ENCODE assay signal across 15 cellular contexts in the genomic region with DNA sequence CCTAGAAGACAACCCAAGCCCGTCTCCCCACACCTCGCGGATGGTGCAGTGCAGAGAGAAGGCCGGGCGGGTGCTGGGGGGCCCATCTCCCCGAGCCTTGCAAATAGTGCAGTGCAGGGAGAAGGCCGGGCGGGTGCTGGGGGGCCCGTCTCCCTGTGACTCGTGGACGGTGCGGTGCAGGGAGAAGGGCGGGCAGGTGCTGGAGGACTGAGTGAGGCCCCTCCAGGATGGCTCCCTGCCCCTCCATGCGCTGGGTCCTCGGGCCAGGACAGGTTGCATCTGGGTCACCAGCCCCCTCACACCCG. TPM values are rescaled to one million over a fixed set of nuclear protein-coding genes. Genes with fewer than 3 reads are reported as not detected.
DNase-seq lines count a peak whose midpoint lies in the region; ATAC-seq and TF ChIP-seq lines count a peak whose summit lies in the region.
"Had no signal": no experiment of that assay in that cellular context is flagged by ENCODE, and none has a peak within 500 bp of the region (broad histone marks: within the 10 kb centered on the region; RNA-seq: fewer than 3 reads in every experiment).

No MANE protein-coding gene starts in this region.

- no peak for ATAC-seq in HG03442 (IDR thresholded peaks at IDR 0.05; ENCODE audit: unreplicated experiment)

- TF ChIP-seq CTCF in NB4 (IDR thresholded peaks at IDR 0.05; ENCODE audit: low read depth, low read length) (no peak), breast epithelium (IDR thresholded peaks at IDR 0.05) (no peak)

- no peaks in the 10 kb centered on the region for H3K36me3 ChIP-seq in BLaER1 treated with 17β-estradiol and CSF1 and Interleukin-3, amounts not matched to agents 10 nM and 100 nM
- H3K36me3 ChIP-seq in breast epithelium (no peaks in the 10 kb centered on the region), rectal smooth muscle tissue (ENCODE audit: control insufficient read depth, insufficient read depth, low read length) (no peaks in the 10 kb centered on the region)
- H3K36me3 ChIP-seq: HAP-1 had no signal

- H3K9ac ChIP-seq in BLaER1 treated with 17β-estradiol and CSF1 and Interleukin-3, amounts not matched to agents 10 nM and 100 nM: peak overlapping the region in 1 of 11 experiments; percentile 52; a peak in 2 of 22 replicates
- H3K9ac ChIP-seq in rectal smooth muscle tissue (ENCODE audit: low read length): no peak overlapping the region

- no peak overlapping the region for H3K4me3 ChIP-seq in BLaER1 treated with 17β-estradiol and CSF1 and Interleukin-3, amounts not matched to agents 10 nM and 100 nM
- peak overlapping the region; percentile 63 for H3K4me3 ChIP-seq in NB4 (ENCODE audit: low read depth, low read length)
- peak overlapping the region in 2 of 3 donors; percentile 52 to 68 for H3K4me3 ChIP-seq in breast epithelium
- peak overlapping the region; percentile 52 for H3K4me3 ChIP-seq in rectal smooth muscle tissue (ENCODE audit: low read length)
- H3K4me3 ChIP-seq: GM12878 had no signal

- H3K4me2 ChIP-seq in BLaER1 treated with 17β-estradiol and CSF1 and Interleukin-3, amounts not matched to agents 10 nM and 100 nM: peak overlapping the region; percentile 78 to 94 (median 87); a peak in 21 of 22 replicates

- DNase-seq in NB4 (ENCODE audit: low read depth): no peak
- DNase-seq in breast epithelium (ENCODE audit: low spot score in 2 of 2): no peak
- no peak for DNase-seq in D341Med (ENCODE audit: low spot score)
- no peak for DNase-seq in stimulated activated CD4-positive, alpha-beta T cell treated with anti-CD3 and anti-CD28 coated beads, Interleukin-2, amount 100 ng/mL, for 24 hours
- DNase-seq in NCI-H1417 (lab: John Stamatoyannopoulos, UW): no peak
- DNase-seq: DMS 273 treated with DMSO at 0.1 percent for 48 hours, MV-4-11, NCI-H1694 treated with DMSO at 0.1 percent for 48 hours, NCI-H446, T-helper 1 cell had no signal

- no peaks in the 10 kb centered on the region for H3K9me3 ChIP-seq in BLaER1 treated with 17β-estradiol and CSF1 and Interleukin-3, amounts not matched to agents 10 nM and 100 nM (replicated peaks in 1 of 11)
- no peaks in the 10 kb centered on the region for H3K9me3 ChIP-seq in breast epithelium
- H3K9me3 ChIP-seq: HAP-1 had no signal

- no peak for TF ChIP-seq POLR2A in NB4 (IDR thresholded peaks at IDR 0.05; ENCODE audit: extremely low read depth, insufficient read length)
- no peak for TF ChIP-seq POLR2A in breast epithelium (IDR thresholded peaks at IDR 0.05)

- H3K4me1 ChIP-seq in BLaER1 treated with 17β-estradiol and CSF1 and Interleukin-3, amounts not matched to agents 10 nM and 100 nM: peaks cover 34 to 60% (median 51%) of the 10 kb centered on the region in 10 experiments
- H3K4me1 ChIP-seq in breast epithelium: no peaks in the 10 kb centered on the region
- H3K4me1 ChIP-seq in rectal smooth muscle tissue (ENCODE audit: control insufficient read depth, insufficient read depth, low read length): no peaks in the 10 kb centered on the region
- H3K4me1 ChIP-seq: HAP-1 had no signal

- intact Hi-C loops in breast epithelium (cut with DNase I; ENCODE audit: low total_unique reads): no loop called here

- peaks cover 0 to 20% (median 0%) of the 10 kb centered on the region in 11 experiments; a peak in 9 of 22 replicates for H4K20me1 ChIP-seq in BLaER1 treated with 17β-estradiol and CSF1 and Interleukin-3, amounts not matched to agents 10 nM and 100 nM

- peak overlapping the region in 6 of 11 experiments; percentile 43 to 67 (median 58); a peak in 5 of 22 replicates for H3K27ac ChIP-seq in BLaER1 treated with 17β-estradiol and CSF1 and Interleukin-3, amounts not matched to agents 10 nM and 100 nM
- no peak overlapping the region for H3K27ac ChIP-seq in breast epithelium
- no peak overlapping the region for H3K27ac ChIP-seq in rectal smooth muscle tissue (ENCODE audit: low read depth, low read length)

- H3K27me3 ChIP-seq in BLaER1 treated with 17β-estradiol and CSF1 and Interleukin-3, amounts not matched to agents 10 nM and 100 nM: no peaks in the 10 kb centered on the region
- H3K27me3 ChIP-seq in breast epithelium (peaks cover 3 to 77% of the 10 kb centered on the region in 2 donors), rectal smooth muscle tissue (ENCODE audit: control insufficient read depth, insufficient read depth, low read length) (peaks cover 6% of the 10 kb centered on the region)

RNA-seq across cellular contexts. Expression of a gene that starts 40.0 kb away (rescaled TPM):
- total RNA-seq in breast epithelium: 10 to 100 TPM; 20.8 to 42.3 (median 40.4) TPM

Comparison
In these comparisons a context has a peak if more than half of its experiments do, and no peak if none do; other contexts are left out.
1. H3K27ac ChIP-seq: peak in BLaER1 treated with 17β-estradiol and CSF1 and Interleukin-3, amounts not matched to agents 10 nM and 100 nM (6 of 11); none in breast epithelium (0 of 2) and rectal smooth muscle tissue (single experiment).
2. H3K4me3 ChIP-seq: peak in NB4 (single experiment), breast epithelium (2 of 3) and rectal smooth muscle tissue (single experiment); none in BLaER1 treated with 17β-estradiol and CSF1 and Interleukin-3, amounts not matched to agents 10 nM and 100 nM (0 of 10).